Comparison of ENCODE assay signal across 8 cellular contexts in genomic region chr17:68511254-68511670, GRCh38. TPM values are rescaled to one million over a fixed set of nuclear protein-coding genes. Genes with fewer than 3 reads are reported as not detected.
DNase-seq lines count a peak whose midpoint lies in the region; ATAC-seq and TF ChIP-seq lines count a peak whose summit lies in the region.

No MANE protein-coding gene starts in this region.

- H2BK120ac ChIP-seq in IMR-90 (ENCODE audit: low read depth, low read length): peak overlapping the region; percentile 13; the same call in 1 of the 2 replicates

- H3K27me3 Mint-ChIP-seq in memory B cell: no peaks in the 10 kb centered on the region

- no peak overlapping the region for H3K18ac ChIP-seq in IMR-90 (ENCODE audit: low read depth, low read length)

- H3K23ac ChIP-seq in IMR-90 (ENCODE audit: low read depth, low read length): peak overlapping the region; percentile 26; the same call in 1 of the 2 replicates

- no peak for TF ChIP-seq POLR2A in IMR-90 (IDR thresholded peaks at IDR 0.05; ENCODE audit: low read depth, low read length)
- no peak for TF ChIP-seq POLR2A in body of pancreas (IDR thresholded peaks at IDR 0.05)

- H3K36me3 ChIP-seq in BJ (ENCODE audit: control insufficient read depth, insufficient read depth, low read length) (no peaks in the 10 kb centered on the region), IMR-90 (ENCODE audit: control insufficient read depth, insufficient read depth, low read length) (peaks cover 2% of the 10 kb centered on the region; the same call in 1 of the 2 replicates), body of pancreas (replicated peaks in 1 of 2; ENCODE audit: insufficient read depth in 1 of 2, low read depth in 2 of 2) (peaks cover 0 to 3% of the 10 kb centered on the region in 2 donors), urinary bladder (ENCODE audit: insufficient read depth) (no peaks in the 10 kb centered on the region)

- H3K14ac ChIP-seq in IMR-90 (replicated peaks; ENCODE audit: low read depth, low read length): peak overlapping the region; percentile 65

- in situ Hi-C loops in IMR-90 (cut with MboI; ENCODE audit: low sequenced_read_pairs): no loop called here

- peaks cover 2% of the 10 kb centered on the region; the same call in 1 of the 2 replicates for H3K9me1 ChIP-seq in IMR-90 (ENCODE audit: insufficient read depth, low read length)

- no peak overlapping the region for H4K91ac ChIP-seq in IMR-90 (ENCODE audit: insufficient read depth, low read depth, low read length)

- CTCF ChIA-PET in BJ (lab: Yijun Ruan, JAX): interaction anchor here (0.9 to 1.1 kb wide), 2 partner anchors 8 to 43 kb away, joined by 4 to 6 read pairs; no protein-coding TSS in a partner anchor
- CTCF ChIA-PET in IMR-90 (lab: Yijun Ruan, JAX): interaction anchor here (0.6 to 0.7 kb wide), 3 partner anchors 42 to 711 kb away, joined by 3 to 7 read pairs (median 3); no protein-coding TSS in a partner anchor

- H2AK9ac ChIP-seq in IMR-90 (replicated peaks; ENCODE audit: low read depth, low read length, poor library complexity): peak overlapping the region; percentile 98

- TF ChIP-seq CTCF in BJ (IDR thresholded peaks at IDR 0.05; ENCODE audit: insufficient read depth, low read depth, low read length): peak; percentile 32; the same call in 1 of the 2 replicates
- TF ChIP-seq CTCF in IMR-90 (conservative IDR thresholded peaks at IDR 0.05; ENCODE audit: low read depth, low read length): no peak
- peak in 4 of 7 experiments; percentile 12 to 36 (median 25) for TF ChIP-seq CTCF in body of pancreas (IDR thresholded peaks at IDR 0.05)

- H2AFZ ChIP-seq in IMR-90 (replicated peaks; ENCODE audit: low read length, poor library complexity): peak overlapping the region; percentile 99

- WGBS in IMR-90 (ENCODE audit: extremely low coverage in 2 of 2, insufficient read length in 1 of 2), 2 experiments: 0% methylated on average over 6 of the region's 10 CpGs; no CpG with 5 or more reads in 1 of the 2 experiments
- 9 to 10% methylated on average over 5 to 9 of the region's 10 CpGs for WGBS in body of pancreas, 2 donors
- WGBS in urinary bladder: 5% methylated on average over 10 of the region's 10 CpGs

- H3K27ac ChIP-seq in IMR-90 (ENCODE audit: insufficient read depth, low read length): peak overlapping the region; percentile 95
- H3K27ac ChIP-seq in body of pancreas: peak overlapping the region; percentile 93 to 97 (median 96)
- H3K27ac ChIP-seq in urinary bladder (ENCODE audit: low read depth): peak overlapping the region; percentile 99

- H3K9me3 ChIP-seq in IMR-90 (ENCODE audit: control insufficient read depth, insufficient read depth, low read length) (no peaks in the 10 kb centered on the region), body of pancreas (no peaks in the 10 kb centered on the region)

- peak overlapping the region; percentile 55; the same call in 1 of the 2 replicates for H3K4ac ChIP-seq in IMR-90 (ENCODE audit: low read depth, low read length)

- no peak for TF ChIP-seq RAD21 in IMR-90 (IDR thresholded peaks at IDR 0.05; ENCODE audit: low read length)

- POLR2A ChIA-PET in BJ (lab: Charles Lee) (no interaction called here), IMR-90 (lab: Charles Lee; ENCODE audit: unreplicated experiment) (no interaction called here)

- peak overlapping the region; percentile 47; the same call in 1 of the 2 replicates for H3K56ac ChIP-seq in IMR-90 (ENCODE audit: extremely low read depth, insufficient read depth, low read length)

- H3K9ac ChIP-seq in IMR-90 (ENCODE audit: low read depth, low read length): peak overlapping the region; percentile 85

- no peak for DNase-seq in BJ (ENCODE audit: low read depth)
- DNase-seq in IMR-90: no peak
- peak in 1 of 4 donors; percentile 75 for DNase-seq in body of pancreas
- no peak for DNase-seq in memory B cell (ENCODE audit: low spot score in 2 of 2)
- DNase-seq in amniotic stem cell (lab: John Stamatoyannopoulos, UW): no peak
- no peak for DNase-seq in GM19238 (ENCODE audit: insufficient read length, low spot score)
- DNase-seq in NCI-H1930 (lab: John Stamatoyannopoulos, UW): no peak

- peak overlapping the region; percentile 80 for H3K4me2 ChIP-seq in IMR-90 (ENCODE audit: low read depth, low read length)

- H3K4me1 Mint-ChIP-seq in memory B cell: peaks cover 20% of the 10 kb centered on the region

- peak overlapping the region; percentile 100 for H3K27ac Mint-ChIP-seq in memory B cell

- H3K36me3 Mint-ChIP-seq in memory B cell: peaks cover 5% of the 10 kb centered on the region

- no peak overlapping the region for H2BK15ac ChIP-seq in IMR-90 (ENCODE audit: low read depth, low read length)

- H3K79me1 ChIP-seq in IMR-90 (ENCODE audit: low read depth in 1 of 2, low read length in 2 of 2): peaks cover 0 to 14% of the 10 kb centered on the region in 2 experiments; a peak in 2 of 4 replicates

- ATAC-seq in IMR-90 (ENCODE audit: low read depth) (no peak), body of pancreas (no peak), memory B cell (ENCODE audit: low read depth) (no peak)

- peak overlapping the region; percentile 78 for H3K4me3 Mint-ChIP-seq in memory B cell

- H3K4me3 ChIP-seq in BJ (ENCODE audit: low read depth, low read length) (peak overlapping the region; percentile 75), IMR-90 (ENCODE audit: insufficient read depth, low read depth, low read length) (peak overlapping the region; percentile 77), body of pancreas (peak overlapping the region; percentile 92 to 97), urinary bladder (ENCODE audit: low read depth, low read length) (peak overlapping the region; percentile 84)

- H3K27me3 ChIP-seq in BJ (ENCODE audit: control insufficient read depth, insufficient read depth, low read length) (no peaks in the 10 kb centered on the region), IMR-90 (ENCODE audit: control insufficient read depth, insufficient read depth, low read length) (no peaks in the 10 kb centered on the region), body of pancreas (no peaks in the 10 kb centered on the region)

- peaks cover 26% of the 10 kb centered on the region for H4K20me1 ChIP-seq in IMR-90 (ENCODE audit: insufficient read depth, low read length)

- BruUV-seq in IMR-90 (replicated peaks; lab: Mats Ljungman, UMichigan): no TSS peak

- H3K4me1 ChIP-seq in IMR-90 (ENCODE audit: control insufficient read depth, insufficient read depth, low read length) (peaks cover 1% of the 10 kb centered on the region; the same call in 1 of the 2 replicates), body of pancreas (peaks cover 27% of the 10 kb centered on the region), urinary bladder (ENCODE audit: insufficient read depth) (no peaks in the 10 kb centered on the region)

- H4K5ac ChIP-seq in IMR-90 (ENCODE audit: low read depth, low read length): peak overlapping the region; percentile 28; the same call in 1 of the 2 replicates

- 0 out of 2 replicates have a peak overlapping the region, but pooled peaks have one; percentile 61 for H2BK20ac ChIP-seq in IMR-90 (ENCODE audit: low read depth, low read length)

- H2BK5ac ChIP-seq in IMR-90 (ENCODE audit: low read depth, low read length, poor library complexity, severe bottlenecking): peak overlapping the region; percentile 61

- H3K9me3 Mint-ChIP-seq in memory B cell: no peaks in the 10 kb centered on the region

- no peak overlapping the region for H2AK5ac ChIP-seq in IMR-90 (ENCODE audit: low read depth, low read length)

- intact Hi-C loops in IMR-90 (cut with micrococcal nuclease): loop anchor here (2.0 kb wide), 1 partner anchor 44 kb away; no protein-coding TSS in a partner anchor
- intact Hi-C loops in body of pancreas (cut with DNase I): no loop called here

- peak overlapping the region; percentile 73 to 76; a peak in 3 of 4 replicates for H4K8ac ChIP-seq in IMR-90 (ENCODE audit: low read depth in 2 of 2, low read length in 2 of 2)

- dilution Hi-C loops in IMR-90 (cut with HindIII; ENCODE audit: low sequenced_read_pairs, unreplicated experiment): no loop called here

TF ChIP-seq in IMR-90, 13 proteins besides CTCF, POLR2A, EP300 and RAD21 (continues in another document):
- no peak for TF ChIP-seq NFE2L2 (IDR thresholded peaks at IDR 0.05; ENCODE audit: low read depth, low read length)
- no peak for TF ChIP-seq USF2 (IDR thresholded peaks at IDR 0.05; ENCODE audit: low read depth, low read length)
- TF ChIP-seq CEBPB (IDR thresholded peaks at IDR 0.05; ENCODE audit: low read depth, low read length): no peak
- TF ChIP-seq ELK1 (IDR thresholded peaks at IDR 0.05; ENCODE audit: borderline replicate concordance, low read depth, low read length): no peak
- no peak for TF ChIP-seq BHLHE40 (IDR thresholded peaks at IDR 0.05; ENCODE audit: low read depth, low read length)

RNA-seq across cellular contexts. Expression of gene PRKAR1A, which starts 1.0 kb away (rescaled TPM):
- polyA plus RNA-seq in BJ (2011; rRNA removed) (228 and 250 TPM in 2 replicates), IMR-90 (2012; rRNA removed) (138 and 145 TPM in 2 replicates), urinary bladder (183 TPM)
- 181 and 227 TPM in 2 replicates for polyA minus RNA-seq in BJ (2011; rRNA and poly(A)+ RNA removed)
- total RNA-seq in IMR-90 (2012; rRNA removed) (256 and 278 TPM in 2 replicates), body of pancreas (10 to 100 TPM; 71.2 to 80.7 TPM), urinary bladder (326 TPM)
- 52.4 and 128 TPM in 2 replicates for polyA plus RNA-seq in IMR-90 (2012; cell fraction: cytosol; rRNA removed)
- 58.9 and 125 TPM in 2 replicates for polyA plus RNA-seq in IMR-90 (2012; cell fraction: nucleus; rRNA removed; ENCODE audit: low replicate concordance)

RNA-seq across cellular contexts. Expression of gene WIPI1, which starts 54.0 kb away (rescaled TPM):
- polyA plus RNA-seq in BJ (2011; rRNA removed) (79.1 and 91.6 TPM in 2 replicates), IMR-90 (2012; rRNA removed) (69.4 and 78.6 TPM in 2 replicates), urinary bladder (35.4 TPM)
- polyA minus RNA-seq in BJ (2011; rRNA and poly(A)+ RNA removed): 46.4 and 67.2 TPM in 2 replicates
- total RNA-seq in IMR-90 (2012; rRNA removed) (74.2 and 129 TPM in 2 replicates), body of pancreas (10 to 100 TPM; 20.5 to 22.4 TPM), urinary bladder (61.1 TPM)
- 45.3 and 55.4 TPM in 2 replicates for polyA plus RNA-seq in IMR-90 (2012; cell fraction: cytosol; rRNA removed)
- polyA plus RNA-seq in IMR-90 (2012; cell fraction: nucleus; rRNA removed; ENCODE audit: low replicate concordance): 42.7 and 88.2 TPM in 2 replicates
